15 cellular contexts compared by ENCODE assay signal in the genomic region with DNA sequence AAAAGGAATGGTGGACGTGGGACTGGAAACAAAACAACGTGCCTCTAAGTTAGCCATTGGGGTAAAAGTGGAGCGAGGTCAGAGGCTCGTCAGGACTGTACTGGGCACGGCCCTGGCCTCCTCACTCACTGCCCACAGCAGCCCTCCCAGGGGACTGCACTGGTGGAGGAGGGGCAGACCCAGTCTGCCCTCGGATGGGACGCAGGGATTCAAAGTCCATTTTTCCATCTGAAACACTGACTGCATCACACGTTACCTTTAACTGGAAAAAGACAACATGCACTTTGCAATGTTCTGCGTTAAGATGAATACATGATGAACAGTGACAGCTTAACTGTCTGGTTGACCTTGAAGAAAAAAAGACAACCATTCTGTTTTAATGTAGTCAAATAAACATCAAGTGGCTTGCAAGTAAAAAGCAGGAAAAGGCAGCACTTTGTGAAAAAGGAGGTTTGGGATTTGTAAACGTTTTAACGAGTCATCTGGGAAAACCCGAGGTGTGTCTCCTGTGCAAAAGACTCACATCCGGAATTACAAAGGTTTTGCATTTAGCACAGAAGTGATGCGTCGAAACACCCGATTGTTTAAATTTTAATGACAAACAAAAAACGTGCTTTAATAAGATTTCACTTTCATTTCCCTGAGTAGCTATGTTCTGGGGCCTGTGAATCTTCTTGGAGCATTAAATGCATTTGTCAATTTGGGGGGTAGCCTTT. TPM values are rescaled to one million over a fixed set of nuclear protein-coding genes. Genes with fewer than 3 reads are reported as not detected.
DNase-seq lines count a peak whose midpoint lies in the region; ATAC-seq, FAIRE-seq and TF ChIP-seq lines count a peak whose summit lies in the region.
"Had no signal": no experiment of that assay in that cellular context is flagged by ENCODE, and none has a peak within 500 bp of the region (broad histone marks: within the 10 kb centered on the region; RNA-seq: fewer than 3 reads in every experiment).

No MANE protein-coding gene starts in this region.

- peaks cover 65% of the 10 kb centered on the region for H3K4me1 Mint-ChIP-seq in activated T-cell treated with anti-CD3 and anti-CD28 coated beads, Interleukin-2, amount 50 U/mL, for 24 hours (ENCODE audit: low read depth)
- H3K4me1 Mint-ChIP-seq in activated T-cell treated with anti-CD3 and anti-CD28 coated beads, Interleukin-2, amount 50 U/mL, for 4 hours (ENCODE audit: low read depth) = peaks cover 58% of the 10 kb centered on the region

- no peaks in the 10 kb centered on the region for H3K36me3 Mint-ChIP-seq in activated T-cell treated with anti-CD3 and anti-CD28 coated beads, Interleukin-2, amount 50 U/mL, for 24 hours (ENCODE audit: low read depth)
- no peaks in the 10 kb centered on the region for H3K36me3 Mint-ChIP-seq in activated T-cell treated with anti-CD3 and anti-CD28 coated beads, Interleukin-2, amount 50 U/mL, for 4 hours (ENCODE audit: insufficient read depth)
- H3K36me3 Mint-ChIP-seq: brain had no signal

- peak overlapping the region; percentile 51 for H3K27ac Mint-ChIP-seq in activated T-cell treated with anti-CD3 and anti-CD28 coated beads, Interleukin-2, amount 50 U/mL, for 24 hours

- no peaks in the 10 kb centered on the region for H3K36me3 ChIP-seq in subcutaneous abdominal adipose tissue (ENCODE audit: control insufficient read depth in 5 of 5, insufficient read depth in 5 of 5, low read length in 5 of 5)
- H3K36me3 ChIP-seq: heart right ventricle, left ventricle myocardium inferior had no signal

- H3K4me3 ChIP-seq in subcutaneous abdominal adipose tissue (ENCODE audit: low read depth in 1 of 5, low read length in 5 of 5) = peak overlapping the region in 1 of 5 donors; percentile 8
- H3K4me3 ChIP-seq: heart right ventricle, left ventricle myocardium inferior had no signal

- H3K9me3 ChIP-seq in subcutaneous abdominal adipose tissue (ENCODE audit: control insufficient read depth in 5 of 5, low read length in 5 of 5) = no peaks in the 10 kb centered on the region
- H3K9me3 ChIP-seq: heart right ventricle, left ventricle myocardium inferior had no signal

- no peak for TF ChIP-seq CTCF in foreskin keratinocyte (conservative IDR thresholded peaks at IDR 0.05)

- H3K9me3 Mint-ChIP-seq in activated T-cell treated with anti-CD3 and anti-CD28 coated beads, Interleukin-2, amount 50 U/mL, for 24 hours = no peaks in the 10 kb centered on the region
- no peaks in the 10 kb centered on the region for H3K9me3 Mint-ChIP-seq in activated T-cell treated with anti-CD3 and anti-CD28 coated beads, Interleukin-2, amount 50 U/mL, for 4 hours

- no peaks in the 10 kb centered on the region for H3K27me3 Mint-ChIP-seq in activated T-cell treated with anti-CD3 and anti-CD28 coated beads, Interleukin-2, amount 50 U/mL, for 24 hours
- H3K27me3 Mint-ChIP-seq in activated T-cell treated with anti-CD3 and anti-CD28 coated beads, Interleukin-2, amount 50 U/mL, for 4 hours (ENCODE audit: low read depth) = no peaks in the 10 kb centered on the region

- H3K27ac ChIP-seq in foreskin keratinocyte = peak overlapping the region; percentile 99
- H3K27ac ChIP-seq in subcutaneous abdominal adipose tissue (ENCODE audit: low read depth, low read length) = peak overlapping the region; percentile 21
- H3K27ac ChIP-seq: left ventricle myocardium inferior had no signal

- peaks cover 47% of the 10 kb centered on the region for H3K4me1 ChIP-seq in foreskin keratinocyte
- H3K4me1 ChIP-seq in subcutaneous abdominal adipose tissue (ENCODE audit: control insufficient read depth in 5 of 5, insufficient read depth in 5 of 5, low read length in 5 of 5) = peaks cover 0 to 28% (median 21%) of the 10 kb centered on the region in 5 donors

- H3K27me3 ChIP-seq in foreskin keratinocyte (no peaks in the 10 kb centered on the region), subcutaneous abdominal adipose tissue (ENCODE audit: control insufficient read depth in 5 of 5, insufficient read depth in 4 of 5, low read length in 5 of 5) (no peaks in the 10 kb centered on the region)
- H3K27me3 ChIP-seq: heart right ventricle had no signal

- no peak overlapping the region for H3K9ac ChIP-seq in subcutaneous abdominal adipose tissue (ENCODE audit: low read length in 5 of 5)

- no peak for FAIRE-seq in RCC 7860 (lab: Jason Lieb, UNC)

- H3K4me3 Mint-ChIP-seq in activated T-cell treated with anti-CD3 and anti-CD28 coated beads, Interleukin-2, amount 50 U/mL, for 24 hours = no peak overlapping the region
- no peak overlapping the region for H3K4me3 Mint-ChIP-seq in activated T-cell treated with anti-CD3 and anti-CD28 coated beads, Interleukin-2, amount 50 U/mL, for 4 hours
- H3K4me3 Mint-ChIP-seq: brain had no signal

- ATAC-seq in activated T-cell treated with anti-CD3 and anti-CD28 coated beads, Interleukin-2, amount 50 U/mL, for 4 hours = no peak
- ATAC-seq in foreskin keratinocyte (no peak), GM19467 (IDR thresholded peaks at IDR 0.05; ENCODE audit: unreplicated experiment) (no peak), GM21381 (IDR thresholded peaks at IDR 0.05; ENCODE audit: unreplicated experiment) (no peak)
- ATAC-seq: activated CD4-positive, CD25-positive, alpha-beta regulatory T cell treated with anti-CD3 and anti-CD28 coated beads, Interleukin-2, amount 50 U/mL, for 24 hours had no signal

- DNase-seq in activated T-cell treated with anti-CD3 and anti-CD28 coated beads, Interleukin-2, amount 50 U/mL, for 24 hours = no peak
- DNase-seq in activated T-cell treated with anti-CD3 and anti-CD28 coated beads, Interleukin-2, amount 50 U/mL, for 4 hours = no peak
- DNase-seq in RCC 7860 (ENCODE audit: low spot score) (peak; percentile 35), foreskin keratinocyte (peak in 1 of 2 donors; percentile 88), AG20443 (ENCODE audit: low spot score) (no peak)
- DNase-seq: activated naive CD4-positive, alpha-beta T cell; heart right ventricle; left ventricle myocardium inferior; NCI-H1436; NCI-H526 treated with DMSO at 0.1 percent for 48 hours had no signal

RNA-seq across cellular contexts. Expression of a gene that starts 18.8 kb away (rescaled TPM):
- total RNA-seq in activated T-cell treated with anti-CD3 and anti-CD28 coated beads, Interleukin-2, amount 50 U/mL, for 4 hours = 100 to 1,000 TPM; 188 to 247 (median 209) TPM
- total RNA-seq in foreskin keratinocyte = 133 and 156 TPM in 2 replicates
- 42.0 and 42.5 TPM in 2 replicates for polyA plus RNA-seq in foreskin keratinocyte
